ENCODE assay signal across 8 cellular contexts in the genomic region with DNA sequence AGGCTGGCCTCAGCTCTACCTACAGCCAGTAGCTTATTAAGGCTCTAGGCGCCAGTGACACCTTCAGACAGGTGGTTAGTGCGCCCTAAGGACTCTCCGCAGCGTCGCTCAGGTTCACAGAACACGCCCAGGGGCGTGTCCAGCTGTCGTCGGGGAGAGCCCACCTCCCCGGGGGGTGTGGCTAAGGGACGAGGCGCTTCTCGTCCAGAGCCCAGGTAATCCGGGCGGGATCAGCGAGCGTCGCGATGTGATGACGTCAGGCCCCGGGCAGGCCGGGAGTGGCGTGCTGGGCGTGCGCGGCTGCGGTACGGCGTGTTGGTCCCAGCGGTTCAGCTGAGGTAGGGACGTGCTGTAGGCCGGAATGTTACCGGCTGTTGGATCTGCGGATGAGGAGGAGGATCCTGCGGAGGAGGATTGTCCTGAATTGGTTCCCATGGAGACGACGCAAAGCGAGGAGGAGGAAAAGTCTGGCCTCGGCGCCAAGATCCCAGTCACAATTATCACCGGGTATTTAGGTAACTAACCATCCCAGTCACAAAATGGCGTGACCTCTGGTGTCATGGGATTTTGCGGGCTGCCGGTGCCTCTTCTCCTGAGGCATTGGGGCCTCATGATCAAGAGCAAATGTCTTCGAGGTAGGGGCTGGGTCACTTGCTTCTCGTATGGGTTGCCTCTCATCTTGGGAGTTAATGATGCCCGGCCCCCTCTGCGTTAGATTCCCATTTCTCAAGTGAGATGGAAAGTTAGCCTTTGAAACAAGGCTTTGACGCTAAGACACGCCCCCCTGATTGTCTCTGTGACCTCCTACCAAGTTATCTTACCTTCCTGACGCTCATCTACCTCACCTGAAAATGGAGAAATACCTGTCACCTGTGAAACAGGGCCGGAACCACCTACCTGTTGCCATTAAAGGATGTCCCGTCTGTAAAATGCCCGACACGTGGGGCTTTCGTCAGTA. TPM values are rescaled to one million over a fixed set of nuclear protein-coding genes. Genes with fewer than 3 reads are reported as not detected.
A peak's percentile ranks its signal among the peaks of the same experiment; 100 is the strongest.
DNase-seq lines count a peak whose midpoint lies in the region; TF ChIP-seq lines count a peak whose summit lies in the region.
"Not testable (repeated sequence)": the region's sequence is repeated elsewhere in the genome, so short reads cannot be mapped to it uniquely, and the experiment has no call there.

A gene (plus strand): TSS at position 184 of the 958 bp plus-strand sequence. CDS start 178 bp downstream, at position 362.

- H3K4me2 ChIP-seq in osteoblast (ENCODE audit: insufficient read depth, low read length), result peak within 1 kb of the TSS; percentile 85

- H3K27ac ChIP-seq in ectodermal cell (ENCODE audit: insufficient read depth, low read depth, low read length, poor library complexity, severe bottlenecking); iPS-18a (ENCODE audit: low read length): not testable (repeated sequence)
- H3K27ac ChIP-seq in osteoblast (ENCODE audit: low read depth, low read length), result peak within 1 kb of the TSS; percentile 60

- WGBS in ectodermal cell, 2 experiments, result 0 to 2% methylated on average over 15 to 24 of the region's 56 CpGs

- not testable (repeated sequence) for H3K27me3 ChIP-seq in ectodermal cell (ENCODE audit: control insufficient read depth, insufficient read depth, low read length, poor library complexity, severe bottlenecking); iPS-18a (ENCODE audit: control insufficient read depth, insufficient read depth, low read length); osteoblast (ENCODE audit: insufficient read depth, low read length)

- H3K79me2 ChIP-seq in osteoblast (ENCODE audit: insufficient read depth, low read length), result not testable (repeated sequence)

- peak within 1 kb of the TSS; percentile 63 for H2AFZ ChIP-seq in osteoblast (ENCODE audit: low read length)

- not testable (repeated sequence) for DNase-seq in AG09309 (ENCODE audit: low read depth); osteoblast (ENCODE audit: insufficient read length, low spot score, missing footprints)
- DNase-seq in HK-2 (ENCODE audit: unreplicated experiment) (peak; percentile 0), T-helper 1 cell (peak in 4 of 5 donors; percentile 71 to 79 (median 74))
- peak; percentile 34 to 71 for DNase-seq in activated T-helper 1 cell treated with anti-CD3 and anti-CD28 coated beads, Interleukin-2, amount 50 U/mL, for 16 hours (ENCODE audit: low read depth in 1 of 2, low spot score in 1 of 2)
- peak; percentile 61 for DNase-seq in stimulated activated CD8-positive, alpha-beta memory T cell treated with anti-CD3 and anti-CD28 coated beads, Interleukin-12 subunit alpha, Interleukin-12 subunit beta, amount 100 ng/mL, for 24 hours (ENCODE audit: extremely low read depth)

- H3K36me3 ChIP-seq in ectodermal cell (ENCODE audit: control insufficient read depth, insufficient read depth, low read length); iPS-18a (ENCODE audit: control insufficient read depth, low read depth, low read length); osteoblast (ENCODE audit: insufficient read depth, low read length): not testable (repeated sequence)

- H3K4me3 ChIP-seq in AG09309 (ENCODE audit: control insufficient read depth, low read depth, low read length), result peak within 1 kb of the TSS; percentile 51
- peak within 1 kb of the TSS; percentile 53 for H3K4me3 ChIP-seq in ectodermal cell (ENCODE audit: insufficient read depth, low read depth, low read length)
- peak within 1 kb of the TSS; percentile 74 for H3K4me3 ChIP-seq in iPS-18a (ENCODE audit: low read length)
- H3K4me3 ChIP-seq in osteoblast (ENCODE audit: insufficient read depth, low read length), result peak within 1 kb of the TSS; percentile 72

- not testable (repeated sequence) for H4K20me1 ChIP-seq in osteoblast (ENCODE audit: insufficient read depth, low read length)

- H3K4me1 ChIP-seq in ectodermal cell (ENCODE audit: control insufficient read depth, insufficient read depth, low read length); iPS-18a (ENCODE audit: control insufficient read depth, low read depth, low read length); osteoblast (ENCODE audit: insufficient read depth, low read length): not testable (repeated sequence)

- TF ChIP-seq CTCF in AG09309 (IDR thresholded peaks at IDR 0.05; ENCODE audit: control insufficient read depth, insufficient read depth, low read depth, low read length, missing control alignments); osteoblast (IDR thresholded peaks at IDR 0.05; ENCODE audit: extremely low read depth, low read depth, low read length): not testable (repeated sequence)

- H3K9me3 ChIP-seq in ectodermal cell (ENCODE audit: control insufficient read depth, low read length); iPS-18a (ENCODE audit: control insufficient read depth, low read depth, low read length); osteoblast (ENCODE audit: low read depth, low read length): not testable (repeated sequence)

- peak within 1 kb of the TSS; percentile 74 for H3K9ac ChIP-seq in iPS-18a (ENCODE audit: low read length)

RNA-seq across cellular contexts. Expression of the gene that starts here (rescaled TPM):
- 52.0 TPM for polyA plus RNA-seq in ectodermal cell (2013, experiment 1 of 4)
- polyA plus RNA-seq in ectodermal cell (2013, experiment 2 of 4), result 55.1 TPM
- polyA plus RNA-seq in ectodermal cell (2013, experiment 3 of 4), result 38.6 TPM
- polyA plus RNA-seq in ectodermal cell (2013, experiment 4 of 4), result 38.4 TPM
- 25.6 and 26.4 TPM in 2 replicates for total RNA-seq in osteoblast
